Comparison of ENCODE assay signal across 17 cellular contexts in genomic region chr1:223010552-223011229, GRCh38.
DNase-seq lines count a peak whose midpoint lies in the region; ATAC-seq and TF ChIP-seq lines count a peak whose summit lies in the region.
"Had no signal": no experiment of that assay in that cellular context is flagged by ENCODE, and none has a peak within 500 bp of the region (broad histone marks: within the 10 kb centered on the region; RNA-seq: fewer than 3 reads in every experiment).

No MANE protein-coding gene starts in this region.

- intact Hi-C loops in A673 (cut with micrococcal nuclease; ENCODE audit: unreplicated experiment), result no loop called here

- whole genome bisulfite sequencing in HUES64, result 80% methylated on average over 1 of the region's 4 CpGs
- WGBS in ectodermal cell, 2 experiments, result 30 to 38% methylated on average over 2 to 3 of the region's 4 CpGs
- 0 to 40% methylated on average over 1 to 2 of the region's 4 CpGs for WGBS in mesodermal cell (ENCODE audit: insufficient coverage in 2 of 2), 2 experiments

- H3K27ac ChIP-seq in A673 (ENCODE audit: low read depth, low read length, poor library complexity, severe bottlenecking) (no peak overlapping the region), HUES64 (ENCODE audit: low read depth, low read length) (peak overlapping the region; percentile 84), ectodermal cell (ENCODE audit: insufficient read depth, low read depth, low read length, poor library complexity, severe bottlenecking) (peak overlapping the region; percentile 86), mesodermal cell (ENCODE audit: low read depth, low read length, severe bottlenecking) (peak overlapping the region; percentile 74)
- H3K27ac ChIP-seq: vagina had no signal

- DNase-seq in A673 (ENCODE audit: low spot score) (peak; percentile 31), cerebellum (ENCODE audit: low spot score) (no peak), NCI-H748 (lab: John Stamatoyannopoulos, UW; ENCODE audit: unreplicated experiment) (no peak)
- no peak for DNase-seq in effector CD4-positive, alpha-beta T cell
- DNase-seq: activated CD4-positive, alpha-beta T cell treated with anti-CD3 and anti-CD28 coated beads, Interleukin-2, amount 50 U/mL, for 1 hour; central memory CD4-positive, alpha-beta T cell; KG1; kidney; natural killer cell; NCI-H187; T-helper 17 cell had no signal

- CTCF ChIA-PET in A673 (lab: Charles Lee), result no interaction called here

- no TSS peak for BruUV-seq in A673 (replicated peaks; lab: Mats Ljungman, UMichigan)

- H3K9ac ChIP-seq in HUES64 (ENCODE audit: low read depth, low read length), result peak overlapping the region; percentile 19

- ATAC-seq in GM18861 (IDR thresholded peaks at IDR 0.05; ENCODE audit: unreplicated experiment), result no peak
- ATAC-seq: activated T-helper 17 cell treated with anti-CD3 and anti-CD28 coated beads, Interleukin-2, amount 50 U/mL, for 72 hours; natural killer cell; T-helper 17 cell had no signal

- H3K36me3 ChIP-seq in A673 (ENCODE audit: insufficient read depth, low read length, poor library complexity, severe bottlenecking) (no peaks in the 10 kb centered on the region), HUES64 (ENCODE audit: insufficient read depth, low read length) (peaks cover 11% of the 10 kb centered on the region), ectodermal cell (ENCODE audit: control insufficient read depth, insufficient read depth, low read length) (no peaks in the 10 kb centered on the region), mesodermal cell (ENCODE audit: control insufficient read depth, insufficient read depth, low read length) (no peaks in the 10 kb centered on the region)
- H3K36me3 ChIP-seq: vagina had no signal

- POLR2A ChIA-PET in A673 (lab: Charles Lee; ENCODE audit: low non-redundant PET), result no interaction called here

- H3K4me1 ChIP-seq in A673 (ENCODE audit: insufficient read depth, low read length, poor library complexity, severe bottlenecking), result peaks cover 8% of the 10 kb centered on the region
- peaks cover 51% of the 10 kb centered on the region for H3K4me1 ChIP-seq in HUES64 (ENCODE audit: insufficient read depth, low read length)
- H3K4me1 ChIP-seq in ectodermal cell (ENCODE audit: control insufficient read depth, insufficient read depth, low read length), result peaks cover 61% of the 10 kb centered on the region
- H3K4me1 ChIP-seq in mesodermal cell (ENCODE audit: control insufficient read depth, insufficient read depth, low read length, poor library complexity, severe bottlenecking), result peaks cover 18% of the 10 kb centered on the region

- H3K4me3 ChIP-seq in A673 (ENCODE audit: low read depth, low read length, poor library complexity, severe bottlenecking), result no peak overlapping the region
- peak overlapping the region; percentile 7; the same call in 1 of the 2 replicates for H3K4me3 ChIP-seq in HUES64 (ENCODE audit: low read length)
- H3K4me3 ChIP-seq in ectodermal cell (ENCODE audit: insufficient read depth, low read depth, low read length), result no peak overlapping the region
- H3K4me3 ChIP-seq in mesodermal cell (ENCODE audit: extremely low read depth, insufficient read depth, low read length, poor library complexity, severe bottlenecking), result no peak overlapping the region
- H3K4me3 ChIP-seq: vagina had no signal

- no peaks in the 10 kb centered on the region for H3K27me3 ChIP-seq in A673 (replicated peaks; ENCODE audit: insufficient read depth, low read depth, low read length, poor library complexity)
- no peaks in the 10 kb centered on the region for H3K27me3 ChIP-seq in HUES64 (ENCODE audit: insufficient read depth, low read length)
- H3K27me3 ChIP-seq in ectodermal cell (ENCODE audit: control insufficient read depth, insufficient read depth, low read length, poor library complexity, severe bottlenecking), result no peaks in the 10 kb centered on the region
- H3K27me3 ChIP-seq: vagina had no signal

- TF ChIP-seq CTCF in A673 (conservative IDR thresholded peaks at IDR 0.05; ENCODE audit: low read depth, low read length), result no peak

- H3K9me3 ChIP-seq in A673 (ENCODE audit: low read depth, low read length, poor library complexity, severe bottlenecking), result no peaks in the 10 kb centered on the region
- H3K9me3 ChIP-seq in HUES64 (ENCODE audit: insufficient read depth, low read depth, low read length), result no peaks in the 10 kb centered on the region
- no peaks in the 10 kb centered on the region for H3K9me3 ChIP-seq in ectodermal cell (ENCODE audit: control insufficient read depth, low read length)
- no peaks in the 10 kb centered on the region for H3K9me3 ChIP-seq in mesodermal cell (ENCODE audit: control insufficient read depth, low read length)
- H3K9me3 ChIP-seq: vagina had no signal
